10 cellular contexts compared by ENCODE assay signal in the genomic region with DNA sequence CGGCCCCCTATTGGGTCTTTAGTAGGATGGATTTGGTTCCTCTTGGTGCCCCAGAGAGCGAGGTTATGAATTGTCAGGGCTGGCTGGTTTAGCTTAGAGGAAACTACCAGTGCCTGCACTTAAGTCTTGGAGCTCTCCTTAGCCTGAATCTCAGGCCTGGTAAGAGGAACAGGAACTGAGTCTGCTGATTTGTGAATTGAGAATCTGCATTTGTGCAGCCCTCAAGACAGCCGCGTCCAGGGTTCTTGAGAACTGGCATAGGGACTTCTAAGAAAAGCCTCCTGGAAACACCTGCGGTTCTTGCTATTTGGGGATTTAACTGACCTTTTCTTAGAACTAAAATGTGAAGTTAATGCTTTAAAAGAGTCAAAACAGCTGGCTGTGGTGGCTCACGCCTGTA. TPM values are rescaled to one million over a fixed set of nuclear protein-coding genes. Genes with fewer than 3 reads are reported as not detected.
DNase-seq lines count a peak whose midpoint lies in the region; ATAC-seq, FAIRE-seq and TF ChIP-seq lines count a peak whose summit lies in the region.
"Had no signal": no experiment of that assay in that cellular context is flagged by ENCODE, and none has a peak within 500 bp of the region (broad histone marks: within the 10 kb centered on the region; RNA-seq: fewer than 3 reads in every experiment).

No MANE protein-coding gene starts in this region.

- no peak for DNase-seq in activated naive CD4-positive, alpha-beta T cell treated with anti-CD3 and anti-CD28 coated beads, Interleukin-2, amount 10 ng/mL, durations not matched to agents 7 days and 5 days
- DNase-seq in activated naive CD4-positive, alpha-beta T cell treated with Interleukin-2 at 50 U/mL for 16 hours, result no peak
- no peak for DNase-seq in effector memory CD8-positive, alpha-beta T cell
- DNase-seq in stimulated activated naive B cell treated with anti-CD40 and anti-IgM and Interleukin-4, amounts not matched to agents 10 μg/mL and 1 μg/mL and 100 μg/mL, for 72 hours, result peak; percentile 69
- DNase-seq in DMS153 treated with DMSO at 0.1 percent for 48 hours (lab: John Stamatoyannopoulos, UW; ENCODE audit: unreplicated experiment), result no peak
- DNase-seq in GM12892 (ENCODE audit: insufficient read length), result no peak
- DNase-seq: cortex of kidney, SHP77 had no signal

- no peak overlapping the region for H2AFZ ChIP-seq in SU-DHL-6 (ENCODE audit: low read depth, low read length, severe bottlenecking)

- TF ChIP-seq CTCF in SU-DHL-6 (IDR thresholded peaks at IDR 0.05; ENCODE audit: insufficient read depth, low read length, poor library complexity, severe bottlenecking), result no peak

- no peak overlapping the region for H3K27ac ChIP-seq in SU-DHL-6 (ENCODE audit: low read depth, low read length)

- H3K79me2 ChIP-seq in SU-DHL-6 (ENCODE audit: insufficient read depth, low read length), result peaks cover 23% of the 10 kb centered on the region

- ATAC-seq in effector memory CD8-positive, alpha-beta T cell (replicated peaks), result no peak
- ATAC-seq in stimulated activated naive B cell treated with anti-CD40 and anti-IgM and Interleukin-4, amounts not matched to agents 10 μg/mL and 1 μg/mL and 100 μg/mL, for 72 hours (replicated peaks), result peak; percentile 74 to 78
- ATAC-seq in HG03135 (IDR thresholded peaks at IDR 0.05; ENCODE audit: unreplicated experiment), result no peak

- H3K9me3 Mint-ChIP-seq in activated naive CD4-positive, alpha-beta T cell treated with anti-CD3 and anti-CD28 coated beads, Interleukin-2, amount 10 ng/mL, durations not matched to agents 7 days and 5 days, result no peaks in the 10 kb centered on the region
- H3K9me3 Mint-ChIP-seq in effector memory CD8-positive, alpha-beta T cell, result no peaks in the 10 kb centered on the region
- no peaks in the 10 kb centered on the region for H3K9me3 Mint-ChIP-seq in stimulated activated naive B cell treated with anti-CD40 and anti-IgM and Interleukin-4, amounts not matched to agents 10 μg/mL and 1 μg/mL and 100 μg/mL, for 72 hours

- H3K27ac Mint-ChIP-seq in activated naive CD4-positive, alpha-beta T cell treated with anti-CD3 and anti-CD28 coated beads, Interleukin-2, amount 10 ng/mL, durations not matched to agents 7 days and 5 days, result peak overlapping the region; percentile 89
- H3K27ac Mint-ChIP-seq in effector memory CD8-positive, alpha-beta T cell, result peak overlapping the region; percentile 94 to 97
- peak overlapping the region; percentile 98 for H3K27ac Mint-ChIP-seq in stimulated activated naive B cell treated with anti-CD40 and anti-IgM and Interleukin-4, amounts not matched to agents 10 μg/mL and 1 μg/mL and 100 μg/mL, for 72 hours

- peaks cover 9% of the 10 kb centered on the region for H3K27me3 Mint-ChIP-seq in activated naive CD4-positive, alpha-beta T cell treated with anti-CD3 and anti-CD28 coated beads, Interleukin-2, amount 10 ng/mL, durations not matched to agents 7 days and 5 days
- no peaks in the 10 kb centered on the region for H3K27me3 Mint-ChIP-seq in effector memory CD8-positive, alpha-beta T cell
- no peaks in the 10 kb centered on the region for H3K27me3 Mint-ChIP-seq in stimulated activated naive B cell treated with anti-CD40 and anti-IgM and Interleukin-4, amounts not matched to agents 10 μg/mL and 1 μg/mL and 100 μg/mL, for 72 hours

- H3K36me3 Mint-ChIP-seq in activated naive CD4-positive, alpha-beta T cell treated with anti-CD3 and anti-CD28 coated beads, Interleukin-2, amount 10 ng/mL, durations not matched to agents 7 days and 5 days, result peaks cover 33% of the 10 kb centered on the region
- H3K36me3 Mint-ChIP-seq in effector memory CD8-positive, alpha-beta T cell (ENCODE audit: insufficient read depth), result peaks cover 64% of the 10 kb centered on the region
- H3K36me3 Mint-ChIP-seq in stimulated activated naive B cell treated with anti-CD40 and anti-IgM and Interleukin-4, amounts not matched to agents 10 μg/mL and 1 μg/mL and 100 μg/mL, for 72 hours, result peaks cover 34 to 39% of the 10 kb centered on the region in 2 donors

- no peak overlapping the region; the same call in 1 of the 2 replicates for H3K9ac ChIP-seq in SU-DHL-6 (ENCODE audit: low read length)

- peak overlapping the region; percentile 8 for H3K4me2 ChIP-seq in SU-DHL-6 (ENCODE audit: low read depth, low read length, poor library complexity, severe bottlenecking)

- H3K4me3 ChIP-seq in SU-DHL-6 (ENCODE audit: insufficient read depth, low read length, poor library complexity, severe bottlenecking), result no peak overlapping the region

- peaks cover 45% of the 10 kb centered on the region for H3K4me1 Mint-ChIP-seq in activated naive CD4-positive, alpha-beta T cell treated with anti-CD3 and anti-CD28 coated beads, Interleukin-2, amount 10 ng/mL, durations not matched to agents 7 days and 5 days
- peaks cover 27 to 31% of the 10 kb centered on the region in 2 donors for H3K4me1 Mint-ChIP-seq in effector memory CD8-positive, alpha-beta T cell (ENCODE audit: low read depth in 2 of 2)
- H3K4me1 Mint-ChIP-seq in stimulated activated naive B cell treated with anti-CD40 and anti-IgM and Interleukin-4, amounts not matched to agents 10 μg/mL and 1 μg/mL and 100 μg/mL, for 72 hours, result peaks cover 24 to 45% of the 10 kb centered on the region in 2 donors

- no peaks in the 10 kb centered on the region for H3K9me3 ChIP-seq in SU-DHL-6 (ENCODE audit: insufficient read depth, low read length)

- H4K20me1 ChIP-seq in SU-DHL-6 (ENCODE audit: low read depth, low read length), result no peaks in the 10 kb centered on the region

- H3K36me3 ChIP-seq in SU-DHL-6 (ENCODE audit: low read length), result no peaks in the 10 kb centered on the region

- FAIRE-seq in GM12892 (lab: Jason Lieb, UNC), result no peak

- no peaks in the 10 kb centered on the region for H3K27me3 ChIP-seq in SU-DHL-6 (ENCODE audit: low read length)

- no peak; the same call in 1 of the 2 replicates for TF ChIP-seq POLR2A in GM12892 (IDR thresholded peaks at IDR 0.05; ENCODE audit: low read depth, low read length)

- H3K9me2 ChIP-seq in SU-DHL-6 (replicated peaks; ENCODE audit: insufficient read depth, low read length), result no peaks in the 10 kb centered on the region

- CTCF ChIA-PET in activated naive CD4-positive, alpha-beta T cell treated with anti-CD3 and anti-CD28 coated beads, Interleukin-2, amount 10 ng/mL, durations not matched to agents 7 days and 5 days (lab: Charles Lee), result interaction anchor here (1.0 kb wide), 1 partner anchor 21 kb away, joined by 3 read pairs; no protein-coding TSS in a partner anchor

- H3F3A ChIP-seq in SU-DHL-6 (ENCODE audit: insufficient read depth), result no peaks in the 10 kb centered on the region

- H3K4me3 Mint-ChIP-seq in activated naive CD4-positive, alpha-beta T cell treated with anti-CD3 and anti-CD28 coated beads, Interleukin-2, amount 10 ng/mL, durations not matched to agents 7 days and 5 days, result peak overlapping the region; percentile 87
- H3K4me3 Mint-ChIP-seq in effector memory CD8-positive, alpha-beta T cell, result peak overlapping the region; percentile 94 to 95
- H3K4me3 Mint-ChIP-seq in stimulated activated naive B cell treated with anti-CD40 and anti-IgM and Interleukin-4, amounts not matched to agents 10 μg/mL and 1 μg/mL and 100 μg/mL, for 72 hours, result peak overlapping the region; percentile 95 to 97

RNA-seq across cellular contexts. Expression of gene NECAP2, which starts 1.7 kb away (rescaled TPM):
- polyA plus RNA-seq in GM12892 (2012; ENCODE audit: missing spikeins), result 86.2 TPM

RNA-seq across cellular contexts. Expression of gene SPATA21, which starts 5.0 kb away (rescaled TPM):
- 0.61 TPM for polyA plus RNA-seq in GM12892 (2012; ENCODE audit: missing spikeins)

Comparison
In these comparisons a context has a peak if more than half of its experiments do, and no peak if none do; other contexts are left out.
1. ATAC-seq: peak in stimulated activated naive B cell treated with anti-CD40 and anti-IgM and Interleukin-4, amounts not matched to agents 10 μg/mL and 1 μg/mL and 100 μg/mL, for 72 hours (2 of 2); none in effector memory CD8-positive, alpha-beta T cell (single experiment) and HG03135 (single experiment).
2. Peak in every context shown above with its lines, with median percentiles within 50 percentile points of each other: H3K27ac Mint-ChIP-seq and H3K4me3 Mint-ChIP-seq.